In the genomic region with DNA sequence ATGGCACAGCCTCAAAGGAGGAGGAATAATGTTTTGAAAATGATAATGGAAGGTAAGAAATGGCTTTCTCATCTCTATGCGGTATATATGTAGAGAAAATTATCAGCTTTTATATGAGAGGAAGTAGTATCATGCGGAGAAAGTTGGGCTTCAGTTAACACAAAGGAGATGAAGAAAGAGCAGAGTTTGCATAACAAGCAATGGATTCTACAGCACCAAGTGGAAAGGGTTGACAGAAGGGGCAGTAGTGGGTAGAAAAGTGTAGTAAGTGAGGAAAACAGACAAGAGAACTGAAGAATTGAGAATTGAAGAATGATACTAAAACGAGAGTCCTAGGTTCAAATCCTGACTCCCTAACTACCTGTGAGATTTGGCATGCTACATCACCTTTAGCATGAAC, we compare ENCODE assay signal across 31 cellular contexts.
"Had no signal": no experiment of that assay in that cellular context is flagged by ENCODE, and none has a peak within 500 bp of the region (broad histone marks: within the 10 kb centered on the region; RNA-seq: fewer than 3 reads in every experiment).

No MANE protein-coding gene starts in this region.

- H3K4me3 Mint-ChIP-seq: activated CD4-positive, alpha-beta T cell treated with anti-CD3 and anti-CD28 coated beads, Interleukin-2, amount 10 ng/mL, durations not matched to agents 24 days and 14 days; activated CD8-positive, alpha-beta T cell treated with anti-CD3 and anti-CD28 coated beads, Interleukin-2, amount 10 ng/mL, durations not matched to agents 7 days and 5 days; activated naive CD4-positive, alpha-beta T cell treated with anti-CD3 and anti-CD28 coated beads, Interleukin-2, amount 50 U/mL, for 24 hours; activated naive CD8-positive, alpha-beta T cell treated with anti-CD3 and anti-CD28 coated beads, Interleukin-2, amount 10 ng/mL, durations not matched to agents 7 days and 5 days; activated T-cell treated with anti-CD3 and anti-CD28 coated beads, Interleukin-2, amount 50 U/mL, for 24 hours; central memory CD8-positive, alpha-beta T cell had no signal

- H3K27me3 ChIP-seq: ascending aorta, cardiac muscle cell, MG63, SJCRH30 had no signal

- H3K27ac ChIP-seq: ascending aorta, cardiac muscle cell, SJCRH30, SK-N-MC, WERI-Rb-1 had no signal

- H3K4me1 ChIP-seq: ascending aorta, SJCRH30 had no signal

- H3K4me1 Mint-ChIP-seq: activated CD4-positive, alpha-beta T cell treated with anti-CD3 and anti-CD28 coated beads, Interleukin-2, amount 10 ng/mL, durations not matched to agents 24 days and 14 days; activated naive CD4-positive, alpha-beta T cell treated with anti-CD3 and anti-CD28 coated beads, Interleukin-2, amount 50 U/mL, for 24 hours; activated naive CD8-positive, alpha-beta T cell treated with anti-CD3 and anti-CD28 coated beads, Interleukin-2, amount 10 ng/mL, durations not matched to agents 7 days and 5 days; central memory CD8-positive, alpha-beta T cell had no signal

- H3K27me3 Mint-ChIP-seq: activated CD4-positive, alpha-beta T cell treated with anti-CD3 and anti-CD28 coated beads, Interleukin-2, amount 10 ng/mL, durations not matched to agents 24 days and 14 days; activated naive CD4-positive, alpha-beta T cell treated with anti-CD3 and anti-CD28 coated beads, Interleukin-2, amount 50 U/mL, for 24 hours; activated naive CD8-positive, alpha-beta T cell treated with anti-CD3 and anti-CD28 coated beads, Interleukin-2, amount 10 ng/mL, durations not matched to agents 7 days and 5 days; activated T-cell treated with anti-CD3 and anti-CD28 coated beads, Interleukin-2, amount 50 U/mL, for 24 hours; central memory CD8-positive, alpha-beta T cell had no signal

- H3K9me3 Mint-ChIP-seq: activated CD4-positive, alpha-beta T cell treated with anti-CD3 and anti-CD28 coated beads, Interleukin-2, amount 10 ng/mL, durations not matched to agents 24 days and 14 days; activated naive CD4-positive, alpha-beta T cell treated with anti-CD3 and anti-CD28 coated beads, Interleukin-2, amount 50 U/mL, for 24 hours; activated naive CD8-positive, alpha-beta T cell treated with anti-CD3 and anti-CD28 coated beads, Interleukin-2, amount 10 ng/mL, durations not matched to agents 7 days and 5 days; activated T-cell treated with anti-CD3 and anti-CD28 coated beads, Interleukin-2, amount 50 U/mL, for 24 hours; activated T-helper 2 cell treated with anti-CD3 and anti-CD28 coated beads, Interferon-gamma antibody, Interleukin-2, Interleukin-4, amounts not matched to agents 10 μg/mL and 5 μg/mL and 100 μg/mL, durations not matched to agents 14 hours and 24 hours and 36 hours; central memory CD8-positive, alpha-beta T cell had no signal

- H3K27ac Mint-ChIP-seq: activated CD4-positive, alpha-beta T cell treated with anti-CD3 and anti-CD28 coated beads, Interleukin-2, amount 10 ng/mL, durations not matched to agents 24 days and 14 days; activated CD8-positive, alpha-beta T cell treated with anti-CD3 and anti-CD28 coated beads, Interleukin-2, amount 10 ng/mL, durations not matched to agents 7 days and 5 days; activated naive CD4-positive, alpha-beta T cell treated with anti-CD3 and anti-CD28 coated beads, Interleukin-2, amount 50 U/mL, for 24 hours; activated naive CD8-positive, alpha-beta T cell treated with anti-CD3 and anti-CD28 coated beads, Interleukin-2, amount 10 ng/mL, durations not matched to agents 7 days and 5 days; activated T-cell treated with anti-CD3 and anti-CD28 coated beads, Interleukin-2, amount 50 U/mL, for 24 hours; activated T-helper 2 cell treated with anti-CD3 and anti-CD28 coated beads, Interferon-gamma antibody, Interleukin-2, Interleukin-4, amounts not matched to agents 10 μg/mL and 5 μg/mL and 100 μg/mL, durations not matched to agents 14 hours and 24 hours and 36 hours had no signal

- ATAC-seq: activated CD8-positive, alpha-beta T cell treated with anti-CD3 and anti-CD28 coated beads, Interleukin-2, amount 10 ng/mL, durations not matched to agents 7 days and 5 days had no signal

- DNase-seq: activated CD4-positive, alpha-beta T cell treated with anti-CD3 and anti-CD28 coated beads, Interleukin-2, amount 10 ng/mL, durations not matched to agents 24 days and 14 days; activated CD4-positive, alpha-beta T cell treated with anti-CD3 and anti-CD28 coated beads, Interleukin-2, amount 50 U/mL, for 48 hours; activated CD8-positive, alpha-beta T cell treated with anti-CD3 and anti-CD28 coated beads, Interleukin-2, amount 10 ng/mL, durations not matched to agents 7 days and 5 days; activated gamma-delta T cell; activated naive CD4-positive, alpha-beta T cell treated with Interleukin-2 at 50 U/mL for 16 hours; activated naive CD8-positive, alpha-beta T cell treated with anti-CD3 and anti-CD28 coated beads, Interleukin-2, amount 10 ng/mL, durations not matched to agents 7 days and 5 days; activated T-cell treated with anti-CD3 and anti-CD28 coated beads, Interleukin-2, amount 50 U/mL, for 24 hours; amygdala; KG1; MG63; NCI-H1048; NCI-H1105 treated with DMSO at 0.1 percent for 48 hours; NCI-H1436 treated with DMSO at 0.1 percent for 48 hours; NCI-H1694 treated with DMSO at 0.1 percent for 48 hours; NCI-H2029; NCI-H2107; NCI-H2171; NCI-H510A; NCI-H526; NCI-H748 treated with DMSO at 0.1 percent for 48 hours; OCI-M1; Right ventricle myocardium superior; SJCRH30; T1000; WERI-Rb-1 had no signal

- H3K36me3 ChIP-seq: ascending aorta, cardiac muscle cell, MG63, SJCRH30, WERI-Rb-1 had no signal

- H3K4me3 ChIP-seq: ascending aorta, cardiac muscle cell, MG63, SJCRH30, SK-N-MC had no signal

- H3K36me3 Mint-ChIP-seq: activated naive CD8-positive, alpha-beta T cell treated with anti-CD3 and anti-CD28 coated beads, Interleukin-2, amount 10 ng/mL, durations not matched to agents 7 days and 5 days had no signal
